ENCODE assay signal across 15 cellular contexts in the genomic region with DNA sequence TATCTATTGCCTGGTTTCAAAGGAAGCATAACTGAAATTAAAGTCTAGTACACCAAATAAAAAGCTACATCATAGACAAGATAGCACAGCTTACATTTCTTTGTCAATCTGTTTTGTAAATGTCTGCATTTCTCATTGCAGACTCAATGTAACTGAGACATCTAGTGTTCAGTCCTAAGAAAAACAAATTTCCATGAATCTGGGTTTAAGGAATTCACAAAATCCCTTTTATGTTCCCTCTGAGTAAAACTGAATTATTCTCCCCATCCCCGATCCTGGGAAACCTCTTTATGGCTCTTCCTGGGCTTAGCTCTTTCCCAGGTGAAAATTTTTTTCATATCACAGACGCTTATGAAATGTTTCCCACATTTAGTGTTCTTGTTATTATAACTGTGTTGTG. TPM values are rescaled to one million over a fixed set of nuclear protein-coding genes. Genes with fewer than 3 reads are reported as not detected.
A peak's percentile ranks its signal among the peaks of the same experiment; 100 is the strongest.
DNase-seq lines count a peak whose midpoint lies in the region; ATAC-seq and TF ChIP-seq lines count a peak whose summit lies in the region.
"Had no signal": no experiment of that assay in that cellular context is flagged by ENCODE, and none has a peak within 500 bp of the region (broad histone marks: within the 10 kb centered on the region; RNA-seq: fewer than 3 reads in every experiment).

No MANE protein-coding gene starts in this region.

- dilution Hi-C loops in mammary epithelial cell (cut with HindIII; ENCODE audit: low sequenced_read_pairs) = no loop called here

- H3K27me3 ChIP-seq in ACC112 (ENCODE audit: insufficient read depth, low read length) (no peaks in the 10 kb centered on the region), mammary epithelial cell (ENCODE audit: insufficient read depth, low read length) (no peaks in the 10 kb centered on the region), liver (ENCODE audit: control insufficient read depth in 4 of 4, insufficient read depth in 4 of 4, low read length in 3 of 4) (no peaks in the 10 kb centered on the region), thyroid gland (no peaks in the 10 kb centered on the region)
- H3K27me3 ChIP-seq: SJCRH30 had no signal

- H2AFZ ChIP-seq in ACC112 (ENCODE audit: low read length, unreplicated experiment) = peak overlapping the region; percentile 80
- no peak overlapping the region for H2AFZ ChIP-seq in mammary epithelial cell (ENCODE audit: low read depth, low read length)

- intact Hi-C loops in mammary epithelial cell (cut with micrococcal nuclease) = loop anchor here (10.0 kb wide), 1 partner anchor 450 kb away; no protein-coding TSS in a partner anchor
- intact Hi-C loops in head of caudate nucleus (cut with DNase I) = no loop called here
- intact Hi-C loops in thyroid gland (cut with DNase I) = no loop called here

- H3K36me3 ChIP-seq in ACC112 (ENCODE audit: insufficient read depth, low read length) (no peaks in the 10 kb centered on the region), mammary epithelial cell (ENCODE audit: insufficient read depth, low read length) (no peaks in the 10 kb centered on the region), liver (ENCODE audit: control insufficient read depth in 4 of 4, insufficient read depth in 3 of 4, low read depth in 1 of 4, low read length in 3 of 4) (no peaks in the 10 kb centered on the region), thyroid gland (no peaks in the 10 kb centered on the region)
- H3K36me3 ChIP-seq: SJCRH30 had no signal

- H3K9me3 ChIP-seq in mammary epithelial cell (replicated peaks; ENCODE audit: insufficient read depth, low read length) (no peaks in the 10 kb centered on the region), liver (ENCODE audit: control insufficient read depth in 4 of 4, low read length in 3 of 4) (no peaks in the 10 kb centered on the region), thyroid gland (no peaks in the 10 kb centered on the region)
- H3K9me3 ChIP-seq: SJCRH30 had no signal

- TF ChIP-seq EP300 in Ishikawa (IDR thresholded peaks at IDR 0.05; ENCODE audit: borderline replicate concordance) = no peak

- no peak overlapping the region for H3K4me3 ChIP-seq in ACC112 (ENCODE audit: low read depth, low read length)
- H3K4me3 ChIP-seq in mammary epithelial cell (replicated peaks in 1 of 3; ENCODE audit: insufficient read depth in 1 of 3, low read depth in 2 of 3, low read length in 3 of 3) = no peak overlapping the region
- no peak overlapping the region for H3K4me3 ChIP-seq in liver (ENCODE audit: low read depth in 1 of 3, low read length in 3 of 3)
- no peak overlapping the region for H3K4me3 ChIP-seq in thyroid gland (replicated peaks in 1 of 3)
- H3K4me3 ChIP-seq: SJCRH30 had no signal

- H3K4me1 ChIP-seq in ACC112 (ENCODE audit: control insufficient read depth, insufficient read depth, low read length, unreplicated experiment) (peaks cover 6% of the 10 kb centered on the region), mammary epithelial cell (ENCODE audit: insufficient read depth, low read length) (no peaks in the 10 kb centered on the region), liver (ENCODE audit: control insufficient read depth in 4 of 4, insufficient read depth in 4 of 4, low read length in 3 of 4) (no peaks in the 10 kb centered on the region), thyroid gland (no peaks in the 10 kb centered on the region)
- H3K4me1 ChIP-seq: SJCRH30 had no signal

- H4K20me1 ChIP-seq in mammary epithelial cell (ENCODE audit: insufficient read depth, low read length) = no peaks in the 10 kb centered on the region

- ATAC-seq in GM21360 (IDR thresholded peaks at IDR 0.05; ENCODE audit: unreplicated experiment) = no peak
- no peak for ATAC-seq in HG03139 (IDR thresholded peaks at IDR 0.05; ENCODE audit: unreplicated experiment)

- H3K27ac ChIP-seq in ACC112 (ENCODE audit: low read depth, low read length) (no peak overlapping the region), mammary epithelial cell (ENCODE audit: insufficient read depth, low read depth, low read length) (no peak overlapping the region), liver (ENCODE audit: low read depth in 1 of 2, low read length in 2 of 2) (no peak overlapping the region), thyroid gland (no peak overlapping the region)
- H3K27ac ChIP-seq: SJCRH30 had no signal

- H3K79me2 ChIP-seq in ACC112 (ENCODE audit: control insufficient read depth, insufficient read depth, low read length, unreplicated experiment) (no peaks in the 10 kb centered on the region), mammary epithelial cell (ENCODE audit: insufficient read depth, low read length) (no peaks in the 10 kb centered on the region)

- TF ChIP-seq POLR2A in thyroid gland (IDR thresholded peaks at IDR 0.05) = no peak

- H3K4me2 ChIP-seq in mammary epithelial cell (ENCODE audit: insufficient read depth, low read depth, low read length) = no peak overlapping the region

- CTCF ChIA-PET in mammary epithelial cell (lab: Charles Lee; ENCODE audit: low non-redundant PET) = interaction anchor here (0.6 kb wide), 1 partner anchor 11 kb away, joined by 4 read pairs; no protein-coding TSS in a partner anchor

- BruUV-seq in mammary epithelial cell (replicated peaks; lab: Mats Ljungman, UMichigan) = no TSS peak

- peak; percentile 5 to 28 for TF ChIP-seq CTCF in mammary epithelial cell (conservative IDR thresholded peaks at IDR 0.05 in 1 of 2, IDR thresholded peaks at IDR 0.05 in 1 of 2; ENCODE audit: extremely low read depth in 1 of 2, insufficient read depth in 1 of 2, low read depth in 1 of 2, low read length in 2 of 2)
- TF ChIP-seq CTCF in liver (IDR thresholded peaks at IDR 0.05; ENCODE audit: low read depth, low read length, missing input control) = no peak
- TF ChIP-seq CTCF in thyroid gland (IDR thresholded peaks at IDR 0.05) = peak in 2 of 6 experiments; percentile 21 to 31

- TF ChIP-seq RAD21 in Ishikawa (IDR thresholded peaks at IDR 0.05; ENCODE audit: low read depth) = peak; percentile 31; the same call in 1 of the 2 replicates
- TF ChIP-seq RAD21 in liver (IDR thresholded peaks at IDR 0.05) = peak; percentile 59 to 70

- WGBS in mammary epithelial cell (ENCODE audit: low coverage, missing lambda C conversion rate) = 0% methylated on average over 2 of the region's 2 CpGs
- 69% methylated on average over 2 of the region's 2 CpGs for WGBS in liver
- 49 to 54% methylated on average over 2 of the region's 2 CpGs for whole genome bisulfite sequencing in thyroid gland, 2 donors

- no peak for DNase-seq in mammary epithelial cell
- no peak for DNase-seq in head of caudate nucleus
- DNase-seq in thyroid gland = no peak
- DNase-seq: activated CD4-positive, CD25-positive, alpha-beta regulatory T cell; anterior cingulate cortex; islet precursor cell; NCI-H1417; NCI-H69; SJCRH30; stimulated activated CD4-positive, alpha-beta T cell treated with anti-CD3 and anti-CD28 coated beads, Interleukin-1b, Interleukin-23, amount 100 ng/mL, for 48 hours had no signal

- in situ Hi-C loops in mammary epithelial cell (cut with MboI; ENCODE audit: low sequenced_read_pairs in 2 of 2) = no loop called here

- H3K9ac ChIP-seq in mammary epithelial cell (ENCODE audit: insufficient read depth, low read length) = no peak overlapping the region
- no peak overlapping the region for H3K9ac ChIP-seq in liver (ENCODE audit: low read depth in 1 of 2, low read length in 2 of 2)

TF ChIP-seq in Ishikawa, 13 proteins besides CTCF, POLR2A, EP300 and RAD21 (continues in another document):
- TF ChIP-seq CREB1 (IDR thresholded peaks at IDR 0.05; ENCODE audit: low read depth) (no peak), TAF1 (IDR thresholded peaks at IDR 0.05; ENCODE audit: low read depth) (no peak), TCF12 (IDR thresholded peaks at IDR 0.05; ENCODE audit: low read depth) (no peak), ZBTB7A (IDR thresholded peaks at IDR 0.05; ENCODE audit: low read depth) (no peak), EGR1 (IDR thresholded peaks at IDR 0.05) (no peak), NFIC (IDR thresholded peaks at IDR 0.05) (no peak), FOXM1 (IDR thresholded peaks at IDR 0.05; ENCODE audit: borderline replicate concordance, low read depth) (no peak)
- TF ChIP-seq, protein P1, sequence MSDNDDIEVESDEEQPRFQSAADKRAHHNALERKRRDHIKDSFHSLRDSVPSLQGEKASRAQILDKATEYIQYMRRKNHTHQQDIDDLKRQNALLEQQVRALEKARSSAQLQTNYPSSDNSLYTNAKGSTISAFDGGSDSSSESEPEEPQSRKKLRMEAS (IDR thresholded peaks at IDR 0.05) = no peak
- TF ChIP-seq, protein P2, sequence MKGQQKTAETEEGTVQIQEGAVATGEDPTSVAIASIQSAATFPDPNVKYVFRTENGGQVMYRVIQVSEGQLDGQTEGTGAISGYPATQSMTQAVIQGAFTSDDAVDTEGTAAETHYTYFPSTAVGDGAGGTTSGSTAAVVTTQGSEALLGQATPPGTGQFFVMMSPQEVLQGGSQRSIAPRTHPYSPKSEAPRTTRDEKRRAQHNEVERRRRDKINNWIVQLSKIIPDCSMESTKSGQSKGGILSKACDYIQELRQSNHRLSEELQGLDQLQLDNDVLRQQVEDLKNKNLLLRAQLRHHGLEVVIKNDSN (IDR thresholded peaks at IDR 0.05) = no peak

TF ChIP-seq in liver, 16 proteins besides CTCF, POLR2A, EP300 and RAD21 (continues in another document):
- TF ChIP-seq, protein P1 (IDR thresholded peaks at IDR 0.05) = no peak
- no peak for TF ChIP-seq FOXA2 (IDR thresholded peaks at IDR 0.05)
- no peak for TF ChIP-seq SP1 (IDR thresholded peaks at IDR 0.05)

RNA-seq across cellular contexts. Expression of a gene that starts 21.6 kb away (rescaled TPM):
- 10 to 100 TPM; 14.8 to 19.5 TPM for total RNA-seq in mammary epithelial cell
- 6.3 TPM for polyA plus RNA-seq in mammary epithelial cell
- polyA minus RNA-seq in mammary epithelial cell = 16.3 TPM
- total RNA-seq in liver = 1 to 10 TPM; 5.3 to 5.4 TPM
- polyA plus RNA-seq in liver = 1 to 10 TPM; 1.6 to 3.9 TPM
- total RNA-seq in thyroid gland = 10 to 100 TPM; 12.0 to 45.5 (median 23.3) TPM
